Comparison of ENCODE assay signal across 8 cellular contexts in the genomic region with DNA sequence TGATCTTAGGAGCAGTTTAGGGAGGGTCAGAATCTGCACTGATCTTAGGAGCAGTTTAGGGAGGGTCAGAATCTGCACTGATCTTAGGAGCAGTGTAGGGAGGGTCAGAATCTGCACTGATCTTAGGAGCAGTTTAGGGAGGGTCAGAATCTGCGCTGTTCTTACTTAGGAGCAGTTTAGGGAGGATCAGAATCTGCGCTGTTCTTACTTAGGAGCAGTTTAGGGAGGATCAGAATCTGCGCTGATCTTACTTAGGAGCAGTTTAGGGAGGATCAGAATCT. TPM values are rescaled to one million over a fixed set of nuclear protein-coding genes. Genes with fewer than 3 reads are reported as not detected.
DNase-seq lines count a peak whose midpoint lies in the region; ATAC-seq, FAIRE-seq and TF ChIP-seq lines count a peak whose summit lies in the region.
"Not testable (repeated sequence)": the region's sequence is repeated elsewhere in the genome, so short reads cannot be mapped to it uniquely, and the experiment has no call there.
"Had no signal": no experiment of that assay in that cellular context is flagged by ENCODE, and none has a peak within 500 bp of the region (broad histone marks: within the 10 kb centered on the region; RNA-seq: fewer than 3 reads in every experiment).

No MANE protein-coding gene starts in this region.

- intact Hi-C loops in endothelial cell of umbilical vein (cut with micrococcal nuclease), result loop anchor here (5.0 kb wide), 1 partner anchor 49 kb away; no protein-coding TSS in a partner anchor

- TF ChIP-seq POLR2A in endothelial cell of umbilical vein (IDR thresholded peaks at IDR 0.05; ENCODE audit: low read depth, low read length), result not testable (repeated sequence)

- H2BK12ac ChIP-seq in neuronal stem cell (ENCODE audit: low read length), result not testable (repeated sequence)

- H3K9me3 Mint-ChIP-seq in GM23338, result peaks cover 18% of the 10 kb centered on the region
- not testable (repeated sequence) for H3K9me3 Mint-ChIP-seq in astrocyte (ENCODE audit: unreplicated experiment)

- not testable (repeated sequence) for BruUV-seq in endothelial cell of umbilical vein (replicated peaks; lab: Mats Ljungman, UMichigan)

- H3K9me2 ChIP-seq in GM23338 (ENCODE audit: insufficient read depth), result not testable (repeated sequence)

- H3K4me1 ChIP-seq in GM23338 (ENCODE audit: insufficient read depth) (peaks cover 14% of the 10 kb centered on the region), endothelial cell of umbilical vein (ENCODE audit: control insufficient read depth, extremely low read depth, insufficient read depth, low read length) (peaks cover 14% of the 10 kb centered on the region), neuronal stem cell (ENCODE audit: control insufficient read depth in 2 of 2, insufficient read depth in 1 of 2, low read depth in 1 of 2, low read length in 2 of 2) (peaks cover 13 to 18% of the 10 kb centered on the region in 2 donors)
- not testable (repeated sequence) for H3K4me1 ChIP-seq in HEK293 (ENCODE audit: control insufficient read depth, insufficient read depth, low read length); astrocyte (ENCODE audit: insufficient read depth, low read length)

- not testable (repeated sequence) for H3K79me1 ChIP-seq in neuronal stem cell (ENCODE audit: low read depth, low read length)

- H4K91ac ChIP-seq in neuronal stem cell (ENCODE audit: low read depth, low read length, poor library complexity), result peak overlapping the region; percentile 19

- not testable (repeated sequence) for H4K8ac ChIP-seq in neuronal stem cell (ENCODE audit: low read depth, low read length)

- not testable (repeated sequence) for H3K79me2 ChIP-seq in GM23338 (replicated peaks; ENCODE audit: insufficient read depth); astrocyte (ENCODE audit: insufficient read depth, low read length); endothelial cell of umbilical vein (ENCODE audit: control insufficient read depth, insufficient read depth, low read length)

- H3K14ac ChIP-seq in neuronal stem cell (ENCODE audit: low read length), result not testable (repeated sequence)

- H2BK15ac ChIP-seq in neuronal stem cell (ENCODE audit: low read length), result not testable (repeated sequence)

- H3K27ac Mint-ChIP-seq in GM23338; astrocyte (ENCODE audit: unreplicated experiment): not testable (repeated sequence)

- not testable (repeated sequence) for H3K23ac ChIP-seq in neuronal stem cell (ENCODE audit: low read depth, low read length, poor library complexity)

- H3K9me3 ChIP-seq in HEK293 (ENCODE audit: control insufficient read depth, insufficient read depth, low read depth, low read length); astrocyte (ENCODE audit: insufficient read depth, low read depth, low read length); endothelial cell of umbilical vein (replicated peaks; ENCODE audit: control insufficient read depth, insufficient read depth, low read length); neuronal stem cell (replicated peaks in 1 of 2; ENCODE audit: control insufficient read depth in 2 of 2, insufficient read depth in 1 of 2, low read depth in 1 of 2, low read length in 2 of 2): not testable (repeated sequence)

- not testable (repeated sequence) for DNase-seq in GM23338 (ENCODE audit: low spot score); astrocyte (ENCODE audit: low read depth); endothelial cell of umbilical vein (ENCODE audit: low read depth, low spot score); neuronal stem cell (ENCODE audit: low spot score)

- H2AK5ac ChIP-seq in neuronal stem cell (ENCODE audit: low read depth, low read length), result not testable (repeated sequence)

- H4K20me1 ChIP-seq in GM23338 (replicated peaks; ENCODE audit: insufficient read depth); astrocyte (ENCODE audit: insufficient read depth, low read length); endothelial cell of umbilical vein (replicated peaks; ENCODE audit: control insufficient read depth, extremely low read depth, insufficient read depth, low read length): not testable (repeated sequence)

- not testable (repeated sequence) for H3K9me1 ChIP-seq in endothelial cell of umbilical vein (replicated peaks; ENCODE audit: control insufficient read depth, extremely low read depth, insufficient read depth, low read length)

- H3K4me3 ChIP-seq in GM23338; HEK293 (ENCODE audit: low read depth, low read length); astrocyte (ENCODE audit: insufficient read depth, low read depth, low read length); endothelial cell of umbilical vein (replicated peaks in 1 of 3; ENCODE audit: insufficient read depth in 1 of 3, low read depth in 1 of 3, low read length in 3 of 3); neuronal stem cell (ENCODE audit: low read length in 2 of 2): not testable (repeated sequence)

- H3F3A ChIP-seq in GM23338 (replicated peaks; ENCODE audit: low read depth), result not testable (repeated sequence)

- not testable (repeated sequence) for H3K18ac ChIP-seq in neuronal stem cell (ENCODE audit: low read length)

- dilution Hi-C loops in endothelial cell of umbilical vein (cut with MboI; ENCODE audit: extremely low pct_ligation_motif_present, low sequenced_read_pairs), result not testable (repeated sequence)

- peaks cover 21% of the 10 kb centered on the region for H3K4me1 Mint-ChIP-seq in GM23338
- not testable (repeated sequence) for H3K4me1 Mint-ChIP-seq in astrocyte (ENCODE audit: low read depth, unreplicated experiment)

- not testable (repeated sequence) for H2BK5ac ChIP-seq in neuronal stem cell (ENCODE audit: low read length)

- H3K36me3 ChIP-seq in GM23338 (ENCODE audit: insufficient read depth); HEK293 (ENCODE audit: control insufficient read depth in 2 of 2, insufficient read depth in 1 of 2, low read length in 2 of 2); astrocyte (ENCODE audit: insufficient read depth, low read length); endothelial cell of umbilical vein (ENCODE audit: control insufficient read depth in 2 of 2, extremely low read depth in 1 of 2, insufficient read depth in 2 of 2, low read length in 2 of 2); neuronal stem cell (replicated peaks in 1 of 2; ENCODE audit: control insufficient read depth in 2 of 2, insufficient read depth in 2 of 2, low read length in 2 of 2): not testable (repeated sequence)

- FAIRE-seq in G401.6 (lab: Jason Lieb, UNC), result peak; percentile 51
- FAIRE-seq in astrocyte (lab: Jason Lieb, UNC), result peak; percentile 34
- peak; percentile 98 for FAIRE-seq in colon (lab: Jason Lieb, UNC)
- FAIRE-seq in endothelial cell of umbilical vein (lab: Jason Lieb, UNC), result peak; percentile 75

- POLR2A ChIA-PET in HEK293 (lab: Yijun Ruan, JAX), result not testable (repeated sequence)
- POLR2A ChIA-PET in endothelial cell of umbilical vein (lab: Charles Lee), result interaction anchor here (0.6 kb wide), 1 partner anchor 31 kb away, joined by 4 read pairs; no protein-coding TSS in a partner anchor

- not testable (repeated sequence) for ATAC-seq in GM23338

- not testable (repeated sequence) for H3K27ac ChIP-seq in GM23338 (ENCODE audit: low read depth); HEK293 (ENCODE audit: extremely low read depth, low read depth, low read length); astrocyte (ENCODE audit: low read depth, low read length); endothelial cell of umbilical vein (ENCODE audit: insufficient read depth, low read depth, low read length); neuronal stem cell (replicated peaks; ENCODE audit: low read length)

- peaks cover 32% of the 10 kb centered on the region for H3K27me3 ChIP-seq in GM23338 (ENCODE audit: insufficient read depth)
- peaks cover 25% of the 10 kb centered on the region for H3K27me3 ChIP-seq in astrocyte (ENCODE audit: insufficient read depth, low read length)
- peaks cover 23 to 24% of the 10 kb centered on the region in 2 experiments for H3K27me3 ChIP-seq in endothelial cell of umbilical vein (ENCODE audit: control insufficient read depth in 2 of 2, insufficient read depth in 2 of 2, low read length in 2 of 2)
- H3K27me3 ChIP-seq in neuronal stem cell (ENCODE audit: control insufficient read depth in 3 of 3, insufficient read depth in 3 of 3, low read depth in 1 of 3, low read length in 3 of 3), result peaks cover 0 to 16% (median 0%) of the 10 kb centered on the region in 3 experiments

- not testable (repeated sequence) for H3K4ac ChIP-seq in neuronal stem cell (ENCODE audit: low read length)

- not testable (repeated sequence) for H2AFZ ChIP-seq in GM23338; astrocyte (ENCODE audit: low read depth, low read length); endothelial cell of umbilical vein (ENCODE audit: low read depth, low read length); neuronal stem cell (ENCODE audit: low read length)

- not testable (repeated sequence) for H3K36me3 Mint-ChIP-seq in GM23338 (ENCODE audit: low read depth); astrocyte (ENCODE audit: low read depth, unreplicated experiment)

- no CpG with 5 or more reads among the region's 3 CpGs for WGBS in neuronal stem cell (ENCODE audit: extremely low coverage in 2 of 2, insufficient read length in 2 of 2, insufficient replicate concordance in 1 of 2), 2 donors

- TF ChIP-seq CTCF in GM23338 (conservative IDR thresholded peaks at IDR 0.05; ENCODE audit: low read depth in 2 of 2); HEK293 (tag by site-specific recombination; IDR thresholded peaks at IDR 0.05); astrocyte (IDR thresholded peaks at IDR 0.05; ENCODE audit: insufficient read depth, low read depth, low read length); endothelial cell of umbilical vein (IDR thresholded peaks at IDR 0.05; ENCODE audit: extremely low read depth in 1 of 2, insufficient read depth in 1 of 2, low read depth in 1 of 2, low read length in 2 of 2): not testable (repeated sequence)

- peaks cover 12% of the 10 kb centered on the region for H3K27me3 Mint-ChIP-seq in GM23338 (ENCODE audit: insufficient read depth, low read depth, poor library complexity)
- peaks cover 13% of the 10 kb centered on the region for H3K27me3 Mint-ChIP-seq in astrocyte (ENCODE audit: low read depth, unreplicated experiment)

- H3K9ac ChIP-seq in astrocyte (ENCODE audit: low read length); endothelial cell of umbilical vein (replicated peaks; ENCODE audit: extremely low read depth, insufficient read depth, low read length); neuronal stem cell (ENCODE audit: low read depth, low read length, poor library complexity): not testable (repeated sequence)

- H3K4me3 Mint-ChIP-seq in GM23338; astrocyte (ENCODE audit: unreplicated experiment): not testable (repeated sequence)

- CTCF ChIA-PET in HEK293 (lab: Yijun Ruan, JAX), result not testable (repeated sequence)
- CTCF ChIA-PET in endothelial cell of umbilical vein (lab: Charles Lee), result interaction anchor here (1.1 kb wide), 1 partner anchor 26 kb away, joined by 3 read pairs; no protein-coding TSS in a partner anchor

- H3K4me2 ChIP-seq in GM23338, result peak overlapping the region; percentile 43; the same call in 1 of the 2 replicates
- not testable (repeated sequence) for H3K4me2 ChIP-seq in astrocyte (ENCODE audit: low read length); endothelial cell of umbilical vein (ENCODE audit: insufficient read depth, low read length); neuronal stem cell (ENCODE audit: insufficient read depth, low read length, poor library complexity, severe bottlenecking)

- H2BK120ac ChIP-seq in neuronal stem cell (ENCODE audit: low read depth, low read length), result not testable (repeated sequence)

RNA-seq across cellular contexts. Expression of a gene that starts 15.8 kb away (rescaled TPM):
- total RNA-seq in GM23338 (2014; rRNA removed; shearing (Covaris generic)), result 8.2 and 8.6 TPM in 2 replicates
- polyA plus RNA-seq in GM23338 (2016; fragmentation: Nextera tagmentation; extraction: Ambion mirVana) (7.1 and 8.1 TPM in 2 replicates), endothelial cell of umbilical vein (33.6 and 47.7 TPM in 2 replicates)
- total RNA-seq in astrocyte (25.5 and 34.7 TPM in 2 replicates), endothelial cell of umbilical vein (19.3 and 22.3 TPM in 2 replicates)
- polyA plus RNA-seq in endothelial cell of umbilical vein (2011; cell fraction: cytosol; rRNA removed), result 10.9 and 16.5 TPM in 2 replicates
- 63.1 and 81.2 TPM in 2 replicates for polyA plus RNA-seq in endothelial cell of umbilical vein (2011; cell fraction: nucleus; rRNA removed)
- 17.5 and 28.3 TPM in 2 replicates for polyA plus RNA-seq in endothelial cell of umbilical vein (2012)
- 6.4 and 8.9 TPM in 2 replicates for polyA minus RNA-seq in endothelial cell of umbilical vein
- 3.2 TPM for polyA minus RNA-seq in endothelial cell of umbilical vein (2011; cell fraction: cytosol; rRNA and poly(A)+ RNA removed)
- polyA minus RNA-seq in endothelial cell of umbilical vein (2011; cell fraction: nucleus; rRNA and poly(A)+ RNA removed), result 7.6 and 14.0 TPM in 2 replicates
- polyA plus RNA-seq in neuronal stem cell (2013, experiment 1 of 2), result 16.8 TPM
- 15.2 TPM for polyA plus RNA-seq in neuronal stem cell (2013, experiment 2 of 2)

RNA-seq across cellular contexts. Expression of a gene that starts 28.9 kb away (rescaled TPM):
- 4.9 and 5.1 TPM in 2 replicates for total RNA-seq in GM23338 (2014; rRNA removed; shearing (Covaris generic))
- 0.52 and 0.56 TPM in 2 replicates for polyA plus RNA-seq in GM23338 (2016; fragmentation: Nextera tagmentation; extraction: Ambion mirVana)
- 10.1 and 10.6 TPM in 2 replicates for total RNA-seq in astrocyte
- total RNA-seq in endothelial cell of umbilical vein, result 137 and 158 TPM in 2 replicates
- 26.1 and 29.7 TPM in 2 replicates for polyA plus RNA-seq in endothelial cell of umbilical vein
- polyA plus RNA-seq in endothelial cell of umbilical vein (2011; cell fraction: cytosol; rRNA removed), result 11.8 and 19.1 TPM in 2 replicates
- 180 and 181 TPM in 2 replicates for polyA plus RNA-seq in endothelial cell of umbilical vein (2011; cell fraction: nucleus; rRNA removed)
- 37.4 and 44.9 TPM in 2 replicates for polyA plus RNA-seq in endothelial cell of umbilical vein (2012)
- 21.8 and 32.5 TPM in 2 replicates for polyA minus RNA-seq in endothelial cell of umbilical vein
- not detected for polyA minus RNA-seq in endothelial cell of umbilical vein (2011; cell fraction: cytosol; rRNA and poly(A)+ RNA removed)
- 55.9 and 115 TPM in 2 replicates for polyA minus RNA-seq in endothelial cell of umbilical vein (2011; cell fraction: nucleus; rRNA and poly(A)+ RNA removed)
- 9.8 TPM for polyA plus RNA-seq in neuronal stem cell (2013, experiment 1 of 2)
- 9.9 TPM for polyA plus RNA-seq in neuronal stem cell (2013, experiment 2 of 2)
- total RNA-seq: CD4-positive, alpha-beta memory T cell had no signal
- polyA plus RNA-seq: CD4-positive, alpha-beta memory T cell had no signal

RNA-seq across cellular contexts. Expression of a gene that starts 43.2 kb away (rescaled TPM):
- total RNA-seq in GM23338 (2014; rRNA removed; shearing (Covaris generic)), result 2.8 and 3.5 TPM in 2 replicates
- polyA plus RNA-seq in GM23338 (2016; fragmentation: Nextera tagmentation; extraction: Ambion mirVana) (0.15 and 0.16 TPM in 2 replicates), endothelial cell of umbilical vein (0.18 and 0.21 TPM in 2 replicates)
- total RNA-seq in astrocyte (4.7 and 5.9 TPM in 2 replicates), endothelial cell of umbilical vein (0.31 and 0.37 TPM in 2 replicates)
- 0.06 and 0.13 TPM in 2 replicates for polyA plus RNA-seq in endothelial cell of umbilical vein (2011; cell fraction: cytosol; rRNA removed)
- polyA plus RNA-seq in endothelial cell of umbilical vein (2011; cell fraction: nucleus; rRNA removed), result 0.09 and 0.11 TPM in 2 replicates
- 0.15 TPM in 2 replicates for polyA plus RNA-seq in endothelial cell of umbilical vein (2012)
- polyA minus RNA-seq in endothelial cell of umbilical vein, result 0.06 TPM in 1 of 2 replicates, not detected in the other
- not detected for polyA minus RNA-seq in endothelial cell of umbilical vein (2011; cell fraction: cytosol; rRNA and poly(A)+ RNA removed)
- 0.10 TPM in 1 of 2 replicates, not detected in the other for polyA minus RNA-seq in endothelial cell of umbilical vein (2011; cell fraction: nucleus; rRNA and poly(A)+ RNA removed)
- 1.2 TPM for polyA plus RNA-seq in neuronal stem cell (2013, experiment 1 of 2)
- polyA plus RNA-seq in neuronal stem cell (2013, experiment 2 of 2), result 1.2 TPM
- polyA plus RNA-seq: CD4-positive, alpha-beta memory T cell had no signal

Comparison
In these comparisons a context has a peak if more than half of its experiments do, and no peak if none do; other contexts are left out.
1. RNA of a gene that starts 28.9 kb away (total RNA-seq): 137 to 158 TPM in endothelial cell of umbilical vein; 10.1 to 10.6 TPM in astrocyte and 4.9 to 5.1 TPM in GM23338; every median in the first group is over 10 times any median in the second.